In genomic region chr15:60391722-60392340, GRCh38 we compare ENCODE assay signal across 8 cellular contexts. TPM values are rescaled to one million over a fixed set of nuclear protein-coding genes. Genes with fewer than 3 reads are reported as not detected.
A peak's percentile ranks its signal among the peaks of the same experiment; 100 is the strongest.
DNase-seq lines count a peak whose midpoint lies in the region; ATAC-seq and TF ChIP-seq lines count a peak whose summit lies in the region.

No MANE protein-coding gene starts in this region.

- H3K4me3 ChIP-seq in heart right ventricle (no peak overlapping the region), mucosa of descending colon (no peak overlapping the region), aorta (ENCODE audit: low read length in 2 of 2) (no peak overlapping the region)

- peak overlapping the region; percentile 83 for H3K27ac Mint-ChIP-seq in central memory CD8-positive, alpha-beta T cell (ENCODE audit: low read depth)

- H3K4me3 Mint-ChIP-seq in central memory CD8-positive, alpha-beta T cell = peak overlapping the region; percentile 15

- DNase-seq in heart right ventricle (no peak), Right ventricle myocardium superior (no peak), mucosa of descending colon (no peak), aorta (no peak), left lobe of liver (ENCODE audit: low spot score) (no peak)
- no peak for DNase-seq in central memory CD8-positive, alpha-beta T cell (ENCODE audit: low spot score in 2 of 2)

- intact Hi-C loops in heart right ventricle (cut with DNase I) (loop anchor here in 1 of 10 donors (2.0 kb wide), 1 partner anchor 21 kb away; no protein-coding TSS in a partner anchor), Right ventricle myocardium superior (cut with DNase I) (no loop called here), mucosa of descending colon (cut with DNase I, micrococcal nuclease) (no loop called here), aorta (cut with DNase I) (no loop called here)

- no peaks in the 10 kb centered on the region for H3K9me3 ChIP-seq in heart right ventricle
- no peaks in the 10 kb centered on the region for H3K9me3 ChIP-seq in mucosa of descending colon
- H3K9me3 ChIP-seq in aorta (ENCODE audit: control insufficient read depth, low read length) = no peaks in the 10 kb centered on the region

- peaks cover 78% of the 10 kb centered on the region for H3K4me1 Mint-ChIP-seq in central memory CD8-positive, alpha-beta T cell

- peak overlapping the region; percentile 5 to 98 (median 94) for H3K27ac ChIP-seq in heart right ventricle
- H3K27ac ChIP-seq in aorta (ENCODE audit: low read depth in 1 of 2, low read length in 2 of 2) = peak overlapping the region; percentile 48 to 71

- no peaks in the 10 kb centered on the region for H3K27me3 ChIP-seq in heart right ventricle
- no peaks in the 10 kb centered on the region for H3K27me3 ChIP-seq in aorta (ENCODE audit: control insufficient read depth in 1 of 2, insufficient read depth in 2 of 2, low read length in 1 of 2)

- ATAC-seq in heart right ventricle (no peak), Right ventricle myocardium superior (ENCODE audit: poor library complexity) (no peak), mucosa of descending colon (peak; percentile 1), aorta (ENCODE audit: low FRiP score) (no peak), GM18519 (IDR thresholded peaks at IDR 0.05; ENCODE audit: low FRiP score, unreplicated experiment) (no peak), left lobe of liver (no peak), HG02852 (IDR thresholded peaks at IDR 0.05; ENCODE audit: unreplicated experiment) (no peak)
- ATAC-seq in central memory CD8-positive, alpha-beta T cell (replicated peaks; ENCODE audit: extremely low read depth, poor library complexity, severe bottlenecking) = no peak

- H3K36me3 Mint-ChIP-seq in central memory CD8-positive, alpha-beta T cell (ENCODE audit: insufficient read depth) = peaks cover 10% of the 10 kb centered on the region

- TF ChIP-seq CTCF in heart right ventricle (IDR thresholded peaks at IDR 0.05) (no peak), mucosa of descending colon (IDR thresholded peaks at IDR 0.05) (no peak)

- H3K4me1 ChIP-seq in heart right ventricle (peaks cover 28 to 100% (median 89%) of the 10 kb centered on the region in 9 donors), mucosa of descending colon (ENCODE audit: low read depth) (peaks cover 72% of the 10 kb centered on the region), aorta (ENCODE audit: control insufficient read depth in 1 of 2, insufficient read depth in 2 of 2, low read length in 2 of 2) (peaks cover 2 to 21% of the 10 kb centered on the region in 2 donors)

- H3K27me3 Mint-ChIP-seq in central memory CD8-positive, alpha-beta T cell = no peaks in the 10 kb centered on the region

- 38 to 42% methylated on average over 4 of the region's 4 CpGs for WGBS in heart right ventricle, 2 donors
- WGBS in aorta, 2 donors = 7 to 8% methylated on average over 4 of the region's 4 CpGs

- H3K36me3 ChIP-seq in heart right ventricle = peaks cover 0 to 45% (median 3%) of the 10 kb centered on the region in 9 donors
- H3K36me3 ChIP-seq in mucosa of descending colon (ENCODE audit: low read depth) = no peaks in the 10 kb centered on the region
- peaks cover 0 to 2% of the 10 kb centered on the region in 2 donors for H3K36me3 ChIP-seq in aorta (ENCODE audit: control insufficient read depth in 1 of 2, insufficient read depth in 2 of 2, low read length in 1 of 2)

- no peaks in the 10 kb centered on the region for H3K9me3 Mint-ChIP-seq in central memory CD8-positive, alpha-beta T cell

RNA-seq across cellular contexts. Expression of gene ANXA2, which starts 6.0 kb away (rescaled TPM):
- 100 to 1,000 TPM in 9 of 10 donors, 10 to 100 TPM in 1; 98.7 to 341 (median 123) TPM for total RNA-seq in heart right ventricle
- 100 to 1,000 TPM; 166 to 539 TPM for polyA plus RNA-seq in heart right ventricle
- 157 TPM for total RNA-seq in Right ventricle myocardium superior
- total RNA-seq in mucosa of descending colon = 100 to 1,000 TPM; 376 to 796 (median 757) TPM
- total RNA-seq in aorta = 100 to 1,000 TPM; 699 to 767 TPM
- polyA plus RNA-seq in aorta = 1,000 to 10,000 TPM in 1 of 2 donors, 100 to 1,000 TPM in 1; 827 to 1,029 TPM
- total RNA-seq in left lobe of liver = 61.3 TPM
